ENCODE assay signal across 2 cellular contexts in genomic region chr15:67779160-67780111, GRCh38.
TF ChIP-seq lines count a peak whose summit lies in the region.

No MANE protein-coding gene starts in this region.

TF ChIP-seq in HEK293T, 16 proteins besides CTCF, POLR2A, EP300 and RAD21:
- TF ChIP-seq PKNOX1 (IDR thresholded peaks at IDR 0.05) (peak; percentile 74), TARDBP (IDR thresholded peaks at IDR 0.05) (no peak)

TF ChIP-seq in K562, 482 proteins besides CTCF, POLR2A, EP300 and RAD21 (continued from another document and continues in another):
- TF ChIP-seq NFE2 (IDR thresholded peaks at IDR 0.05; ENCODE audit: low read depth) (peak; percentile 94), PHB (CRISPR knock-in tag; IDR thresholded peaks at IDR 0.05) (no peak), NR1H2 (CRISPR knock-in tag; IDR thresholded peaks at IDR 0.05) (no peak), BRD4 (IDR thresholded peaks at IDR 0.05) (no peak), ZNF507 (tag; conservative IDR thresholded peaks at IDR 0.05) (no peak), MEF2D (tag; conservative IDR thresholded peaks at IDR 0.05; ENCODE audit: low read depth) (no peak), FOSL1 (tag; conservative IDR thresholded peaks at IDR 0.05) (peak; percentile 49; the same call in 1 of the 2 replicates), CXXC5 (CRISPR knock-in tag; IDR thresholded peaks at IDR 0.05) (no peak), DPF2 (IDR thresholded peaks at IDR 0.05) (peak; percentile 41; the same call in 1 of the 2 replicates), CAMTA2 (CRISPR knock-in tag; conservative IDR thresholded peaks at IDR 0.05) (no peak), ZNF445 (CRISPR knock-in tag; IDR thresholded peaks at IDR 0.05; ENCODE audit: low read depth) (no peak), SMARCA5 (IDR thresholded peaks at IDR 0.05) (no peak), ZFP36 (IDR thresholded peaks at IDR 0.05; ENCODE audit: low read depth, low read length, partially characterized antibody) (no peak), GABPA (tag; conservative IDR thresholded peaks at IDR 0.05; ENCODE audit: low read depth) (no peak), ZNF274 (IDR thresholded peaks at IDR 0.05; ENCODE audit: borderline replicate concordance, low read depth, low read length) (no peak), ZSCAN32 (CRISPR knock-in tag; IDR thresholded peaks at IDR 0.05) (no peak), FUS (optimal IDR thresholded peaks at IDR 0.05; ENCODE audit: low read depth, low read length) (no peak), TFAP4 (CRISPR knock-in tag; IDR thresholded peaks at IDR 0.05; ENCODE audit: borderline replicate concordance) (no peak), E2F3 (CRISPR knock-in tag; IDR thresholded peaks at IDR 0.05) (no peak), SOX6 (IDR thresholded peaks at IDR 0.05) (peak; percentile 38; the same call in 1 of the 2 replicates), ARNT (IDR thresholded peaks at IDR 0.05) (no peak), MAFG (tag; conservative IDR thresholded peaks at IDR 0.05) (peak; percentile 71), RBFOX2 (IDR thresholded peaks at IDR 0.05; ENCODE audit: low read depth, low read length) (no peak), JUNB (CRISPR knock-in tag; conservative IDR thresholded peaks at IDR 0.05) (no peak), ZNF561 (CRISPR knock-in tag; conservative IDR thresholded peaks at IDR 0.05) (no peak), SMARCE1 (IDR thresholded peaks at IDR 0.05) (peak; percentile 53; the same call in 1 of the 2 replicates), GABPB2 (CRISPR knock-in tag; conservative IDR thresholded peaks at IDR 0.05) (no peak), ETV6 (IDR thresholded peaks at IDR 0.05; ENCODE audit: borderline replicate concordance in 1 of 2, low read depth in 2 of 2, low read length in 1 of 2) (no peak), ETV6 (CRISPR knock-in tag; IDR thresholded peaks at IDR 0.05; ENCODE audit: borderline replicate concordance) (no peak), ETV1 (tag; conservative IDR thresholded peaks at IDR 0.05; ENCODE audit: low read depth) (no peak), ELF4 (CRISPR knock-in tag; IDR thresholded peaks at IDR 0.05) (no peak), LCOR (CRISPR knock-in tag; IDR thresholded peaks at IDR 0.05) (0 out of 2 replicates have a peak, but pooled peaks have one; percentile 37), ZKSCAN8 (CRISPR knock-in tag; IDR thresholded peaks at IDR 0.05) (no peak), EGR1 (conservative IDR thresholded peaks at IDR 0.05) (no peak), KDM1A (IDR thresholded peaks at IDR 0.05) (peak; percentile 37 to 38; a peak in 2 of 4 replicates), CBFB (CRISPR knock-in tag; IDR thresholded peaks at IDR 0.05) (no peak)
- TF ChIP-seq, protein P1, sequence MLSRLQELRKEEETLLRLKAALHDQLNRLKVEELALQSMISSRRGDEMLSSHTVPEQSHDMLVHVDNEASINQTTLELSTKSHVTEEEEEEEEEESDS (CRISPR knock-in tag; IDR thresholded peaks at IDR 0.05): no peak
- TF ChIP-seq, protein P2, sequence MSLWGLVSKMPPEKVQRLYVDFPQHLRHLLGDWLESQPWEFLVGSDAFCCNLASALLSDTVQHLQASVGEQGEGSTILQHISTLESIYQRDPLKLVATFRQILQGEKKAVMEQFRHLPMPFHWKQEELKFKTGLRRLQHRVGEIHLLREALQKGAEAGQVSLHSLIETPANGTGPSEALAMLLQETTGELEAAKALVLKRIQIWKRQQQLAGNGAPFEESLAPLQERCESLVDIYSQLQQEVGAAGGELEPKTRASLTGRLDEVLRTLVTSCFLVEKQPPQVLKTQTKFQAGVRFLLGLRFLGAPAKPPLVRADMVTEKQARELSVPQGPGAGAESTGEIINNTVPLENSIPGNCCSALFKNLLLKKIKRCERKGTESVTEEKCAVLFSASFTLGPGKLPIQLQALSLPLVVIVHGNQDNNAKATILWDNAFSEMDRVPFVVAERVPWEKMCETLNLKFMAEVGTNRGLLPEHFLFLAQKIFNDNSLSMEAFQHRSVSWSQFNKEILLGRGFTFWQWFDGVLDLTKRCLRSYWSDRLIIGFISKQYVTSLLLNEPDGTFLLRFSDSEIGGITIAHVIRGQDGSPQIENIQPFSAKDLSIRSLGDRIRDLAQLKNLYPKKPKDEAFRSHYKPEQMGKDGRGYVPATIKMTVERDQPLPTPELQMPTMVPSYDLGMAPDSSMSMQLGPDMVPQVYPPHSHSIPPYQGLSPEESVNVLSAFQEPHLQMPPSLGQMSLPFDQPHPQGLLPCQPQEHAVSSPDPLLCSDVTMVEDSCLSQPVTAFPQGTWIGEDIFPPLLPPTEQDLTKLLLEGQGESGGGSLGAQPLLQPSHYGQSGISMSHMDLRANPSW (CRISPR knock-in tag; IDR thresholded peaks at IDR 0.05): no peak
- TF ChIP-seq, protein P3, sequence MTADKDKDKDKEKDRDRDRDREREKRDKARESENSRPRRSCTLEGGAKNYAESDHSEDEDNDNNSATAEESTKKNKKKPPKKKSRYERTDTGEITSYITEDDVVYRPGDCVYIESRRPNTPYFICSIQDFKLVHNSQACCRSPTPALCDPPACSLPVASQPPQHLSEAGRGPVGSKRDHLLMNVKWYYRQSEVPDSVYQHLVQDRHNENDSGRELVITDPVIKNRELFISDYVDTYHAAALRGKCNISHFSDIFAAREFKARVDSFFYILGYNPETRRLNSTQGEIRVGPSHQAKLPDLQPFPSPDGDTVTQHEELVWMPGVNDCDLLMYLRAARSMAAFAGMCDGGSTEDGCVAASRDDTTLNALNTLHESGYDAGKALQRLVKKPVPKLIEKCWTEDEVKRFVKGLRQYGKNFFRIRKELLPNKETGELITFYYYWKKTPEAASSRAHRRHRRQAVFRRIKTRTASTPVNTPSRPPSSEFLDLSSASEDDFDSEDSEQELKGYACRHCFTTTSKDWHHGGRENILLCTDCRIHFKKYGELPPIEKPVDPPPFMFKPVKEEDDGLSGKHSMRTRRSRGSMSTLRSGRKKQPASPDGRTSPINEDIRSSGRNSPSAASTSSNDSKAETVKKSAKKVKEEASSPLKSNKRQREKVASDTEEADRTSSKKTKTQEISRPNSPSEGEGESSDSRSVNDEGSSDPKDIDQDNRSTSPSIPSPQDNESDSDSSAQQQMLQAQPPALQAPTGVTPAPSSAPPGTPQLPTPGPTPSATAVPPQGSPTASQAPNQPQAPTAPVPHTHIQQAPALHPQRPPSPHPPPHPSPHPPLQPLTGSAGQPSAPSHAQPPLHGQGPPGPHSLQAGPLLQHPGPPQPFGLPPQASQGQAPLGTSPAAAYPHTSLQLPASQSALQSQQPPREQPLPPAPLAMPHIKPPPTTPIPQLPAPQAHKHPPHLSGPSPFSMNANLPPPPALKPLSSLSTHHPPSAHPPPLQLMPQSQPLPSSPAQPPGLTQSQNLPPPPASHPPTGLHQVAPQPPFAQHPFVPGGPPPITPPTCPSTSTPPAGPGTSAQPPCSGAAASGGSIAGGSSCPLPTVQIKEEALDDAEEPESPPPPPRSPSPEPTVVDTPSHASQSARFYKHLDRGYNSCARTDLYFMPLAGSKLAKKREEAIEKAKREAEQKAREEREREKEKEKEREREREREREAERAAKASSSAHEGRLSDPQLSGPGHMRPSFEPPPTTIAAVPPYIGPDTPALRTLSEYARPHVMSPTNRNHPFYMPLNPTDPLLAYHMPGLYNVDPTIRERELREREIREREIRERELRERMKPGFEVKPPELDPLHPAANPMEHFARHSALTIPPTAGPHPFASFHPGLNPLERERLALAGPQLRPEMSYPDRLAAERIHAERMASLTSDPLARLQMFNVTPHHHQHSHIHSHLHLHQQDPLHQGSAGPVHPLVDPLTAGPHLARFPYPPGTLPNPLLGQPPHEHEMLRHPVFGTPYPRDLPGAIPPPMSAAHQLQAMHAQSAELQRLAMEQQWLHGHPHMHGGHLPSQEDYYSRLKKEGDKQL (CRISPR knock-in tag; IDR thresholded peaks at IDR 0.05; ENCODE audit: borderline replicate concordance): no peak
- TF ChIP-seq, protein P4, sequence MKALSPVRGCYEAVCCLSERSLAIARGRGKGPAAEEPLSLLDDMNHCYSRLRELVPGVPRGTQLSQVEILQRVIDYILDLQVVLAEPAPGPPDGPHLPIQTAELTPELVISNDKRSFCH (CRISPR knock-in tag; IDR thresholded peaks at IDR 0.05): no peak
- TF ChIP-seq, protein P4 (tag; IDR thresholded peaks at IDR 0.05): no peak
- TF ChIP-seq, protein P5, sequence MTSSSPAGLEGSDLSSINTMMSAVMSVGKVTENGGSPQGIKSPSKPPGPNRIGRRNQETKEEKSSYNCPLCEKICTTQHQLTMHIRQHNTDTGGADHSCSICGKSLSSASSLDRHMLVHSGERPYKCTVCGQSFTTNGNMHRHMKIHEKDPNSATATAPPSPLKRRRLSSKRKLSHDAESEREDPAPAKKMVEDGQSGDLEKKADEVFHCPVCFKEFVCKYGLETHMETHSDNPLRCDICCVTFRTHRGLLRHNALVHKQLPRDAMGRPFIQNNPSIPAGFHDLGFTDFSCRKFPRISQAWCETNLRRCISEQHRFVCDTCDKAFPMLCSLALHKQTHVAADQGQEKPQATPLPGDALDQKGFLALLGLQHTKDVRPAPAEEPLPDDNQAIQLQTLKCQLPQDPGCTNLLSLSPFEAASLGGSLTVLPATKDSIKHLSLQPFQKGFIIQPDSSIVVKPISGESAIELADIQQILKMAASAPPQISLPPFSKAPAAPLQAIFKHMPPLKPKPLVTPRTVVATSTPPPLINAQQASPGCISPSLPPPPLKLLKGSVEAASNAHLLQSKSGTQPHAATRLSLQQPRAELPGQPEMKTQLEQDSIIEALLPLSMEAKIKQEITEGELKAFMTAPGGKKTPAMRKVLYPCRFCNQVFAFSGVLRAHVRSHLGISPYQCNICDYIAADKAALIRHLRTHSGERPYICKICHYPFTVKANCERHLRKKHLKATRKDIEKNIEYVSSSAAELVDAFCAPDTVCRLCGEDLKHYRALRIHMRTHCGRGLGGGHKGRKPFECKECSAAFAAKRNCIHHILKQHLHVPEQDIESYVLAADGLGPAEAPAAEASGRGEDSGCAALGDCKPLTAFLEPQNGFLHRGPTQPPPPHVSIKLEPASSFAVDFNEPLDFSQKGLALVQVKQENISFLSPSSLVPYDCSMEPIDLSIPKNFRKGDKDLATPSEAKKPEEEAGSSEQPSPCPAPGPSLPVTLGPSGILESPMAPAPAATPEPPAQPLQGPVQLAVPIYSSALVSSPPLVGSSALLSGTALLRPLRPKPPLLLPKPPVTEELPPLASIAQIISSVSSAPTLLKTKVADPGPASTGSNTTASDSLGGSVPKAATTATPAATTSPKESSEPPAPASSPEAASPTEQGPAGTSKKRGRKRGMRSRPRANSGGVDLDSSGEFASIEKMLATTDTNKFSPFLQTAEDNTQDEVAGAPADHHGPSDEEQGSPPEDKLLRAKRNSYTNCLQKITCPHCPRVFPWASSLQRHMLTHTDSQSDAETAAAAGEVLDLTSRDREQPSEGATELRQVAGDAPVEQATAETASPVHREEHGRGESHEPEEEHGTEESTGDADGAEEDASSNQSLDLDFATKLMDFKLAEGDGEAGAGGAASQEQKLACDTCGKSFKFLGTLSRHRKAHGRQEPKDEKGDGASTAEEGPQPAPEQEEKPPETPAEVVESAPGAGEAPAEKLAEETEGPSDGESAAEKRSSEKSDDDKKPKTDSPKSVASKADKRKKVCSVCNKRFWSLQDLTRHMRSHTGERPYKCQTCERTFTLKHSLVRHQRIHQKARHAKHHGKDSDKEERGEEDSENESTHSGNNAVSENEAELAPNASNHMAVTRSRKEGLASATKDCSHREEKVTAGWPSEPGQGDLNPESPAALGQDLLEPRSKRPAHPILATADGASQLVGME (CRISPR knock-in tag; IDR thresholded peaks at IDR 0.05): no peak
- TF ChIP-seq, protein P6, sequence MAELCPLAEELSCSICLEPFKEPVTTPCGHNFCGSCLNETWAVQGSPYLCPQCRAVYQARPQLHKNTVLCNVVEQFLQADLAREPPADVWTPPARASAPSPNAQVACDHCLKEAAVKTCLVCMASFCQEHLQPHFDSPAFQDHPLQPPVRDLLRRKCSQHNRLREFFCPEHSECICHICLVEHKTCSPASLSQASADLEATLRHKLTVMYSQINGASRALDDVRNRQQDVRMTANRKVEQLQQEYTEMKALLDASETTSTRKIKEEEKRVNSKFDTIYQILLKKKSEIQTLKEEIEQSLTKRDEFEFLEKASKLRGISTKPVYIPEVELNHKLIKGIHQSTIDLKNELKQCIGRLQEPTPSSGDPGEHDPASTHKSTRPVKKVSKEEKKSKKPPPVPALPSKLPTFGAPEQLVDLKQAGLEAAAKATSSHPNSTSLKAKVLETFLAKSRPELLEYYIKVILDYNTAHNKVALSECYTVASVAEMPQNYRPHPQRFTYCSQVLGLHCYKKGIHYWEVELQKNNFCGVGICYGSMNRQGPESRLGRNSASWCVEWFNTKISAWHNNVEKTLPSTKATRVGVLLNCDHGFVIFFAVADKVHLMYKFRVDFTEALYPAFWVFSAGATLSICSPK (IDR thresholded peaks at IDR 0.05; ENCODE audit: borderline replicate concordance): no peak
- TF ChIP-seq, protein P7, sequence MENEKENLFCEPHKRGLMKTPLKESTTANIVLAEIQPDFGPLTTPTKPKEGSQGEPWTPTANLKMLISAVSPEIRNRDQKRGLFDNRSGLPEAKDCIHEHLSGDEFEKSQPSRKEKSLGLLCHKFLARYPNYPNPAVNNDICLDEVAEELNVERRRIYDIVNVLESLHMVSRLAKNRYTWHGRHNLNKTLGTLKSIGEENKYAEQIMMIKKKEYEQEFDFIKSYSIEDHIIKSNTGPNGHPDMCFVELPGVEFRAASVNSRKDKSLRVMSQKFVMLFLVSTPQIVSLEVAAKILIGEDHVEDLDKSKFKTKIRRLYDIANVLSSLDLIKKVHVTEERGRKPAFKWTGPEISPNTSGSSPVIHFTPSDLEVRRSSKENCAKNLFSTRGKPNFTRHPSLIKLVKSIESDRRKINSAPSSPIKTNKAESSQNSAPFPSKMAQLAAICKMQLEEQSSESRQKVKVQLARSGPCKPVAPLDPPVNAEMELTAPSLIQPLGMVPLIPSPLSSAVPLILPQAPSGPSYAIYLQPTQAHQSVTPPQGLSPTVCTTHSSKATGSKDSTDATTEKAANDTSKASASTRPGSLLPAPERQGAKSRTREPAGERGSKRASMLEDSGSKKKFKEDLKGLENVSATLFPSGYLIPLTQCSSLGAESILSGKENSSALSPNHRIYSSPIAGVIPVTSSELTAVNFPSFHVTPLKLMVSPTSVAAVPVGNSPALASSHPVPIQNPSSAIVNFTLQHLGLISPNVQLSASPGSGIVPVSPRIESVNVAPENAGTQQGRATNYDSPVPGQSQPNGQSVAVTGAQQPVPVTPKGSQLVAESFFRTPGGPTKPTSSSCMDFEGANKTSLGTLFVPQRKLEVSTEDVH (IDR thresholded peaks at IDR 0.05; ENCODE audit: low read depth, partially characterized antibody): no peak
- TF ChIP-seq, protein P8, sequence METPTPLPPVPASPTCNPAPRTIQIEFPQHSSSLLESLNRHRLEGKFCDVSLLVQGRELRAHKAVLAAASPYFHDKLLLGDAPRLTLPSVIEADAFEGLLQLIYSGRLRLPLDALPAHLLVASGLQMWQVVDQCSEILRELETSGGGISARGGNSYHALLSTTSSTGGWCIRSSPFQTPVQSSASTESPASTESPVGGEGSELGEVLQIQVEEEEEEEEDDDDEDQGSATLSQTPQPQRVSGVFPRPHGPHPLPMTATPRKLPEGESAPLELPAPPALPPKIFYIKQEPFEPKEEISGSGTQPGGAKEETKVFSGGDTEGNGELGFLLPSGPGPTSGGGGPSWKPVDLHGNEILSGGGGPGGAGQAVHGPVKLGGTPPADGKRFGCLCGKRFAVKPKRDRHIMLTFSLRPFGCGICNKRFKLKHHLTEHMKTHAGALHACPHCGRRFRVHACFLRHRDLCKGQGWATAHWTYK (CRISPR knock-in tag; IDR thresholded peaks at IDR 0.05): no peak
